20 cellular contexts compared by ENCODE assay signal in genomic region chr18:8139127-8139591, GRCh38.
DNase-seq lines count a peak whose midpoint lies in the region; ATAC-seq and TF ChIP-seq lines count a peak whose summit lies in the region.
"Had no signal": no experiment of that assay in that cellular context is flagged by ENCODE, and none has a peak within 500 bp of the region (broad histone marks: within the 10 kb centered on the region; RNA-seq: fewer than 3 reads in every experiment).

No MANE protein-coding gene starts in this region.

- TF ChIP-seq POLR2A in testis (IDR thresholded peaks at IDR 0.05), result no peak

- WGBS in testis, 2 donors, result 24 to 34% methylated on average over 10 of the region's 10 CpGs

- H3K4me3 Mint-ChIP-seq in neural crest cell, result no peak overlapping the region
- H3K4me3 Mint-ChIP-seq in activated CD4-positive, alpha-beta memory T cell treated with anti-CD3 and anti-CD28 coated beads for 36 hours, result no peak overlapping the region
- H3K4me3 Mint-ChIP-seq: activated CD8-positive, alpha-beta T cell treated with anti-CD3 and anti-CD28 coated beads for 36 hours; CD4-positive, alpha-beta T cell; IgD-negative memory B cell; stimulated activated memory B cell treated with anti-CD40 and anti-IgM and Interleukin-4, amounts not matched to agents 10 μg/mL and 1 μg/mL and 100 μg/mL, for 72 hours; T-helper 17 cell had no signal

- CTCF ChIA-PET in activated CD4-positive, alpha-beta memory T cell treated with anti-CD3 and anti-CD28 coated beads for 36 hours (lab: Charles Lee), result no interaction called here

- H3K4me3 ChIP-seq in fibroblast of villous mesenchyme (ENCODE audit: low read depth, low read length) (no peak overlapping the region), testis (no peak overlapping the region)
- H3K4me3 ChIP-seq: ascending aorta had no signal

- no peaks in the 10 kb centered on the region for H3K4me1 Mint-ChIP-seq in neural crest cell
- H3K4me1 Mint-ChIP-seq in activated CD4-positive, alpha-beta memory T cell treated with anti-CD3 and anti-CD28 coated beads for 36 hours (ENCODE audit: low read depth), result no peaks in the 10 kb centered on the region
- H3K4me1 Mint-ChIP-seq: IgD-negative memory B cell; stimulated activated memory B cell treated with anti-CD40 and anti-IgM and Interleukin-4, amounts not matched to agents 10 μg/mL and 1 μg/mL and 100 μg/mL, for 72 hours; T-helper 17 cell had no signal

- POLR2A ChIA-PET in activated CD4-positive, alpha-beta memory T cell treated with anti-CD3 and anti-CD28 coated beads for 36 hours (lab: Charles Lee), result no interaction called here

- no peak for TF ChIP-seq CTCF in fibroblast of villous mesenchyme (IDR thresholded peaks at IDR 0.05; ENCODE audit: insufficient read depth, low read depth, low read length)
- TF ChIP-seq CTCF in neural crest cell (conservative IDR thresholded peaks at IDR 0.05), result no peak
- TF ChIP-seq CTCF in testis (IDR thresholded peaks at IDR 0.05), result no peak

- DNase-seq in LHCN-M2 (ENCODE audit: low read depth) (peak; percentile 7), fibroblast of villous mesenchyme (ENCODE audit: low read depth) (peak; percentile 50), neural crest cell (ENCODE audit: low read depth, low spot score) (no peak), testis (peak; percentile 61), T-helper 2 cell (no peak), COLO668 (lab: John Stamatoyannopoulos, UW; ENCODE audit: unreplicated experiment) (no peak)
- no peak for DNase-seq in activated CD4-positive, alpha-beta memory T cell treated with anti-CD3 and anti-CD28 coated beads for 36 hours
- DNase-seq: activated CD8-positive, alpha-beta T cell treated with anti-CD3 and anti-CD28 coated beads for 36 hours; activated naive CD4-positive, alpha-beta T cell; activated T-cell treated with anti-CD3 and anti-CD28 coated beads, Interleukin-2, amount 50 U/mL, for 1 hour; CD4-positive, alpha-beta T cell; NCI-H187; NCI-H226; stimulated activated CD4-positive, alpha-beta T cell treated with anti-CD3 and anti-CD28 coated beads, Interleukin-15, amount 100 ng/mL, for 24 hours; T-helper 17 cell had no signal

- peaks cover 2% of the 10 kb centered on the region for H3K9me3 Mint-ChIP-seq in neural crest cell
- no peaks in the 10 kb centered on the region for H3K9me3 Mint-ChIP-seq in activated CD4-positive, alpha-beta memory T cell treated with anti-CD3 and anti-CD28 coated beads for 36 hours
- H3K9me3 Mint-ChIP-seq: CD4-positive, alpha-beta T cell had no signal

- no peaks in the 10 kb centered on the region for H3K36me3 Mint-ChIP-seq in neural crest cell (ENCODE audit: low read depth)
- H3K36me3 Mint-ChIP-seq in activated CD4-positive, alpha-beta memory T cell treated with anti-CD3 and anti-CD28 coated beads for 36 hours, result peaks cover 4% of the 10 kb centered on the region
- H3K36me3 Mint-ChIP-seq: IgD-negative memory B cell; stimulated activated memory B cell treated with anti-CD40 and anti-IgM and Interleukin-4, amounts not matched to agents 10 μg/mL and 1 μg/mL and 100 μg/mL, for 72 hours had no signal

- peak overlapping the region; percentile 39 to 75 for H3K27ac ChIP-seq in testis
- H3K27ac ChIP-seq: ascending aorta had no signal

- peak overlapping the region; percentile 66 for H3K27ac Mint-ChIP-seq in neural crest cell (ENCODE audit: unreplicated experiment)
- H3K27ac Mint-ChIP-seq in activated CD4-positive, alpha-beta memory T cell treated with anti-CD3 and anti-CD28 coated beads for 36 hours, result no peak overlapping the region
- H3K27ac Mint-ChIP-seq: activated CD8-positive, alpha-beta T cell treated with anti-CD3 and anti-CD28 coated beads for 36 hours; CD4-positive, alpha-beta T cell; stimulated activated memory B cell treated with anti-CD40 and anti-IgM and Interleukin-4, amounts not matched to agents 10 μg/mL and 1 μg/mL and 100 μg/mL, for 72 hours; T-helper 17 cell had no signal

- ATAC-seq in HG03439 (IDR thresholded peaks at IDR 0.05; ENCODE audit: unreplicated experiment), result no peak
- ATAC-seq: activated CD8-positive, alpha-beta T cell treated with anti-CD3 and anti-CD28 coated beads for 36 hours; HCT116; stimulated activated memory B cell treated with anti-CD40 and anti-IgM and Interleukin-4, amounts not matched to agents 10 μg/mL and 1 μg/mL and 100 μg/mL, for 72 hours; T-helper 17 cell had no signal

- no peaks in the 10 kb centered on the region for H3K27me3 ChIP-seq in testis
- H3K27me3 ChIP-seq: ascending aorta had no signal

- no peaks in the 10 kb centered on the region for H3K27me3 Mint-ChIP-seq in neural crest cell (ENCODE audit: low read depth)
- no peaks in the 10 kb centered on the region for H3K27me3 Mint-ChIP-seq in activated CD4-positive, alpha-beta memory T cell treated with anti-CD3 and anti-CD28 coated beads for 36 hours
- H3K27me3 Mint-ChIP-seq: activated CD8-positive, alpha-beta T cell treated with anti-CD3 and anti-CD28 coated beads for 36 hours; CD4-positive, alpha-beta T cell; stimulated activated memory B cell treated with anti-CD40 and anti-IgM and Interleukin-4, amounts not matched to agents 10 μg/mL and 1 μg/mL and 100 μg/mL, for 72 hours; T-helper 17 cell had no signal

- intact Hi-C loops in testis (cut with DNase I; ENCODE audit: low total_unique reads), result no loop called here
- intact Hi-C loops in activated CD4-positive, alpha-beta memory T cell treated with anti-CD3 and anti-CD28 coated beads for 36 hours (cut with micrococcal nuclease), result no loop called here

- H3K4me1 ChIP-seq in testis, result peaks cover 28% of the 10 kb centered on the region
- H3K4me1 ChIP-seq: ascending aorta had no signal

- H3K36me3 ChIP-seq in testis (ENCODE audit: low read depth, missing control alignments), result no peaks in the 10 kb centered on the region

- no peaks in the 10 kb centered on the region for H3K9me3 ChIP-seq in testis
- H3K9me3 ChIP-seq: ascending aorta had no signal

Comparison
In these comparisons a context has a peak if more than half of its experiments do, and no peak if none do; other contexts are left out.
1. DNase-seq: peak in LHCN-M2 (single experiment), fibroblast of villous mesenchyme (single experiment) and testis (single experiment); none in neural crest cell (single experiment), T-helper 2 cell (0 of 5), COLO668 (single experiment) and activated CD4-positive, alpha-beta memory T cell treated with anti-CD3 and anti-CD28 coated beads for 36 hours (single experiment).